In genomic region chr6:21753571-21754108, GRCh38 we compare ENCODE assay signal across 1 cellular context.
A peak's percentile ranks its signal among the peaks of the same experiment; 100 is the strongest.
TF ChIP-seq lines count a peak whose summit lies in the region.

No MANE protein-coding gene starts in this region.

TF ChIP-seq in HEK293, 187 proteins besides CTCF, POLR2A, EP300 and RAD21 (continued from another document):
- TF ChIP-seq ZBTB10 (tag by site-specific recombination; IDR thresholded peaks at IDR 0.05) (no peak), ZNF544 (tag by site-specific recombination; IDR thresholded peaks at IDR 0.05) (no peak), ZNF404 (tag by site-specific recombination; IDR thresholded peaks at IDR 0.05) (no peak), ZSCAN18 (tag by site-specific recombination; IDR thresholded peaks at IDR 0.05) (no peak), ZNF211 (tag by site-specific recombination; IDR thresholded peaks at IDR 0.05; ENCODE audit: low read depth) (no peak), YY1 (tag by site-specific recombination; IDR thresholded peaks at IDR 0.05) (no peak), ZNF571 (tag by site-specific recombination; IDR thresholded peaks at IDR 0.05) (no peak), PRDM2 (tag by site-specific recombination; IDR thresholded peaks at IDR 0.05; ENCODE audit: borderline replicate concordance) (no peak), ZNF223 (tag by site-specific recombination; IDR thresholded peaks at IDR 0.05) (no peak), ZNF391 (tag by site-specific recombination; IDR thresholded peaks at IDR 0.05; ENCODE audit: borderline replicate concordance, low read depth) (no peak), ZNF148 (tag by site-specific recombination; IDR thresholded peaks at IDR 0.05; ENCODE audit: borderline replicate concordance) (no peak), INSM2 (tag by site-specific recombination; IDR thresholded peaks at IDR 0.05) (peak; percentile 79), ZSCAN16 (tag by site-specific recombination; IDR thresholded peaks at IDR 0.05) (no peak), ZNF324 (tag by site-specific recombination; IDR thresholded peaks at IDR 0.05) (no peak), ZNF518A (tag by site-specific recombination; conservative IDR thresholded peaks at IDR 0.05; ENCODE audit: low read depth) (no peak), ZBTB11 (tag by site-specific recombination; conservative IDR thresholded peaks at IDR 0.05; ENCODE audit: low read depth) (no peak)
